ENCODE assay signal across 14 cellular contexts in the genomic region with DNA sequence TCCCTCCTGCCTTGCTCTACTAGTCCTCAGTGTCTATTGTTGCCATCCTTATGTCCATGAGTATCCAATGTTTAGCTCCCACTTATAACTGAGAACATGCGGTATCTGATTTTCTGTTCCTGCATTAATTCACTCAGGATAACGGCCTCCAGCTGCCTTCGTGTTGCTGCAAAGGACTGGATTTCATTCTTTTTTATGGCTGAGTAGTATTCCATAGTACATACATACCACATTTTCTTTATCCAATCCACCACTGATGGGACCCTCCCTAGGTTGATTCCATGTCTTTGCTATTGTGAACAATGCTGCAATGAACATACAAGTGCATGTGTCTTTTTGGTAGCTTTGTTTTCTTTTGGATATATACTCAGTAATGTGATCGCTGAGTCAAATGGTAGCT. TPM values are rescaled to one million over a fixed set of nuclear protein-coding genes. Genes with fewer than 3 reads are reported as not detected.
DNase-seq lines count a peak whose midpoint lies in the region; ATAC-seq and TF ChIP-seq lines count a peak whose summit lies in the region.
"Had no signal": no experiment of that assay in that cellular context is flagged by ENCODE, and none has a peak within 500 bp of the region (broad histone marks: within the 10 kb centered on the region; RNA-seq: fewer than 3 reads in every experiment).

No MANE protein-coding gene starts in this region.

- no peaks in the 10 kb centered on the region for H3K9me3 Mint-ChIP-seq in T-helper 2 cell treated with Interferon-gamma antibody and Interleukin-4, amounts not matched to agents 5 μg/mL and 100 μg/mL, for 36 hours
- H3K9me3 Mint-ChIP-seq in activated naive CD4-positive, alpha-beta T cell treated with anti-CD3 and anti-CD28 coated beads for 36 hours = no peaks in the 10 kb centered on the region
- H3K9me3 Mint-ChIP-seq in T-cell = no peaks in the 10 kb centered on the region
- H3K9me3 Mint-ChIP-seq: CD14-positive monocyte had no signal

- no peaks in the 10 kb centered on the region for H3K27me3 ChIP-seq in neutrophil

- no peaks in the 10 kb centered on the region for H3K9me3 ChIP-seq in neutrophil

- CTCF ChIA-PET in activated naive CD4-positive, alpha-beta T cell treated with anti-CD3 and anti-CD28 coated beads for 36 hours (lab: Charles Lee) = interaction anchor here (1.2 kb wide), 1 partner anchor 8 kb away, joined by 3 read pairs; no protein-coding TSS in a partner anchor
- CTCF ChIA-PET in T-cell (lab: Charles Lee) = interaction anchor here in 1 of 2 donors (0.6 kb wide), 1 partner anchor 46 kb away, joined by 8 read pairs; no protein-coding TSS in a partner anchor

- peak overlapping the region; percentile 91 for H3K27ac Mint-ChIP-seq in T-helper 2 cell treated with Interferon-gamma antibody and Interleukin-4, amounts not matched to agents 5 μg/mL and 100 μg/mL, for 36 hours
- H3K27ac Mint-ChIP-seq in activated naive CD4-positive, alpha-beta T cell treated with anti-CD3 and anti-CD28 coated beads for 36 hours = peak overlapping the region; percentile 85
- peak overlapping the region; percentile 78 to 88 for H3K27ac Mint-ChIP-seq in T-cell

- intact Hi-C loops in activated naive CD4-positive, alpha-beta T cell treated with anti-CD3 and anti-CD28 coated beads for 36 hours (cut with micrococcal nuclease) = loop anchor here (2.0 to 5.0 kb wide), 4 partner anchors 74 to 574 kb away; partner anchors contain the start of gene LYRM7

- POLR2A ChIA-PET in T-cell (lab: Charles Lee) = no interaction called here

- no peak for DNase-seq in T-helper 2 cell treated with Interferon-gamma antibody and Interleukin-4, amounts not matched to agents 5 μg/mL and 100 μg/mL, for 36 hours (ENCODE audit: low spot score)
- DNase-seq in T-helper 2 cell (no peak), T-cell (no peak), cerebellar nuclear complex (lab: John Stamatoyannopoulos, UW) (no peak), foreskin melanocyte (no peak)
- DNase-seq in activated naive CD4-positive, alpha-beta T cell treated with anti-CD3 and anti-CD28 coated beads for 36 hours = no peak
- no peak for DNase-seq in activated naive CD4-positive, alpha-beta T cell treated with anti-CD3 and anti-CD28 coated beads, Interleukin-2, amount 50 U/mL, for 16 hours
- DNase-seq: COR-L47; NCI-H1694 treated with DMSO at 0.1 percent for 48 hours; NK-92 treated with Interleukin-12 subunit alpha and Interleukin-12 subunit beta, amount 100 ng/mL, for 24 hours had no signal

- H3K27me3 Mint-ChIP-seq in T-helper 2 cell treated with Interferon-gamma antibody and Interleukin-4, amounts not matched to agents 5 μg/mL and 100 μg/mL, for 36 hours (ENCODE audit: low read depth) = no peaks in the 10 kb centered on the region
- H3K27me3 Mint-ChIP-seq in activated naive CD4-positive, alpha-beta T cell treated with anti-CD3 and anti-CD28 coated beads for 36 hours (ENCODE audit: low read depth) = no peaks in the 10 kb centered on the region
- H3K27me3 Mint-ChIP-seq in T-cell = no peaks in the 10 kb centered on the region

- peaks cover 28% of the 10 kb centered on the region for H3K4me1 Mint-ChIP-seq in T-helper 2 cell treated with Interferon-gamma antibody and Interleukin-4, amounts not matched to agents 5 μg/mL and 100 μg/mL, for 36 hours (ENCODE audit: low read depth)
- peaks cover 37% of the 10 kb centered on the region for H3K4me1 Mint-ChIP-seq in activated naive CD4-positive, alpha-beta T cell treated with anti-CD3 and anti-CD28 coated beads for 36 hours (ENCODE audit: low read depth)
- H3K4me1 Mint-ChIP-seq in T-cell = peaks cover 36 to 43% (median 43%) of the 10 kb centered on the region in 3 donors

- no peak overlapping the region for H3K4me3 ChIP-seq in neutrophil (ENCODE audit: low read depth in 1 of 2, low read length in 1 of 2)

- peaks cover 37 to 50% of the 10 kb centered on the region in 2 experiments for H3K4me1 ChIP-seq in neutrophil (ENCODE audit: control insufficient read depth in 1 of 2, insufficient read depth in 1 of 2, low read depth in 1 of 2, low read length in 1 of 2)

- H3K27ac ChIP-seq in neutrophil = peak overlapping the region; percentile 86
- H3K27ac ChIP-seq: 22Rv1 had no signal

- peaks cover 33% of the 10 kb centered on the region for H3K36me3 Mint-ChIP-seq in T-helper 2 cell treated with Interferon-gamma antibody and Interleukin-4, amounts not matched to agents 5 μg/mL and 100 μg/mL, for 36 hours (ENCODE audit: low read depth)
- peaks cover 12% of the 10 kb centered on the region for H3K36me3 Mint-ChIP-seq in activated naive CD4-positive, alpha-beta T cell treated with anti-CD3 and anti-CD28 coated beads for 36 hours (ENCODE audit: low read depth)
- H3K36me3 Mint-ChIP-seq in T-cell = peaks cover 41% of the 10 kb centered on the region

- H3K4me3 Mint-ChIP-seq in T-helper 2 cell treated with Interferon-gamma antibody and Interleukin-4, amounts not matched to agents 5 μg/mL and 100 μg/mL, for 36 hours = no peak overlapping the region
- H3K4me3 Mint-ChIP-seq in activated naive CD4-positive, alpha-beta T cell treated with anti-CD3 and anti-CD28 coated beads for 36 hours = no peak overlapping the region
- no peak overlapping the region for H3K4me3 Mint-ChIP-seq in T-cell

- peaks cover 26% of the 10 kb centered on the region for H3K36me3 ChIP-seq in neutrophil

- no peak for ATAC-seq in T-cell (replicated peaks in 1 of 4)
- ATAC-seq: Right ventricle myocardium inferior had no signal

- TF ChIP-seq CTCF in neutrophil (IDR thresholded peaks at IDR 0.05) = no peak

RNA-seq across cellular contexts. Expression of gene FNIP1, which starts 50.4 kb away (rescaled TPM):
- total RNA-seq in activated naive CD4-positive, alpha-beta T cell treated with anti-CD3 and anti-CD28 coated beads for 36 hours = 10 to 100 TPM; 16.8 to 17.8 TPM
- 10 to 100 TPM; 26.7 to 32.7 (median 27.7) TPM for total RNA-seq in T-cell
